1 cellular context compared by ENCODE assay signal in the genomic region with DNA sequence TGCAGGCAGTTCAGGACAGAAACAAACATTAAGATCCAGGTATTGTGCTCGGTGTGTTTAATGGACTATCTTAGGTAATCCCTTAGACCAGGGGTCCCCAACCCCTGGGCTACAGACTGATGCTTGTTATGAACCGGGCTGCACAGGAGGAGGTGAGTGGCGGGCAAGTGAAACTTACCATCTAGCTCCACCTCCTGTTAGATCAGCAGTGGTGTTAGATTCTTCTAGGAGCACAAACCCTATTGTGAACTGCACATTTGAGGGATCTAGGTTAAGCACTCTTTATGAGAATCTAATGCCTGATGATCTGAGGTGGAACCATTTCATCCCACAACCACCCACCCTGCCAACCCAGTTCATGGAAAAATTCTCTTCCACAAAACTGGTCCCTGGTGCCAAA.
TF ChIP-seq lines count a peak whose summit lies in the region.

No MANE protein-coding gene starts in this region.

TF ChIP-seq in SK-N-SH, 30 proteins besides CTCF, POLR2A, EP300 and RAD21 (continued from another document):
- no peak for TF ChIP-seq PBX3 (IDR thresholded peaks at IDR 0.05)
- TF ChIP-seq RFX5 (IDR thresholded peaks at IDR 0.05; ENCODE audit: low read length), result no peak
- TF ChIP-seq MXI1 (IDR thresholded peaks at IDR 0.05; ENCODE audit: low read depth, low read length), result no peak
- TF ChIP-seq YY1 (IDR thresholded peaks at IDR 0.05; ENCODE audit: low read depth), result no peak
- no peak for TF ChIP-seq POLR2AphosphoS5 (IDR thresholded peaks at IDR 0.05; ENCODE audit: low read depth, low read length)
TF ChIP-seq in SK-N-SH: peak in this region for 0.
